Comparison of ENCODE assay signal across 20 cellular contexts in the genomic region with DNA sequence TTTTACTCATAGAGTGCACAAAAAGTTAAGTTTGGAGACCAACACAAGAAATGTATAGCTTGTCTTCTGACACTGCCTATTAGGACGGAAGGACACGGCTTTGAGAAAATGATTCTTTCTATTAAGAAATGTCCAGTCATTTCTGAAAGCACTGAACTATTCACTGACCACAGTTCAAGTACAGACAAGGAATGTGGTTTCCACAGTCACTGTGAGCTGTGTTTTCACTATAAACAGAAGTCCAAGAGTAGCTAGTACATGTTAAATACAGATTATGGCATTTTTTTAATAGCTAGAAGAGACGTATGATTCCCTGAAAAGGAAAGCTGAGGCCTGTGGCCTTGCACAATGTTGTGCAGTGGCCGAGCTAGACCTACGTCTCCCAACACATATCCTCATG.
DNase-seq lines count a peak whose midpoint lies in the region; ATAC-seq and TF ChIP-seq lines count a peak whose summit lies in the region.
"Had no signal": no experiment of that assay in that cellular context is flagged by ENCODE, and none has a peak within 500 bp of the region (broad histone marks: within the 10 kb centered on the region; RNA-seq: fewer than 3 reads in every experiment).

No MANE protein-coding gene starts in this region.

- no peak for TF ChIP-seq POLR2A in gastroesophageal sphincter (IDR thresholded peaks at IDR 0.05)

- DNase-seq in GM13976 (ENCODE audit: low spot score) (peak; percentile 14), M059J (ENCODE audit: low read depth) (peak; percentile 25), AML-193 (lab: John Stamatoyannopoulos, UW) (no peak), DMS153 treated with DMSO at 0.1 percent for 48 hours (lab: John Stamatoyannopoulos, UW; ENCODE audit: unreplicated experiment) (no peak)
- DNase-seq in effector memory CD4-positive, alpha-beta T cell, result no peak
- no peak for DNase-seq in effector CD8-positive, alpha-beta T cell (lab: John Stamatoyannopoulos, UW)
- DNase-seq: ACHN; activated CD4-positive, alpha-beta T cell treated with anti-CD3 and anti-CD28 coated beads for 1 hour; activated naive CD4-positive, alpha-beta T cell treated with anti-CD3 and anti-CD28 coated beads, Interleukin-2, amount 50 U/mL, for 16 hours; CD4-positive, CD25-positive, alpha-beta regulatory T cell; DMS79; effector memory CD8-positive, alpha-beta T cell; left colon; NCI-H1694; ovary; stimulated activated CD4-positive, alpha-beta T cell treated with anti-CD3 and anti-CD28 coated beads, Interleukin-4, amount 100 ng/mL, for 1 hour; stimulated activated CD8-positive, alpha-beta memory T cell treated with anti-CD3 and anti-CD28 coated beads, Interleukin-4, amount 100 ng/mL, for 48 hours had no signal

- no peak overlapping the region for H3K4me3 ChIP-seq in gastroesophageal sphincter
- no peak overlapping the region for H3K4me3 ChIP-seq in effector memory CD4-positive, alpha-beta T cell (ENCODE audit: insufficient read depth, low read depth, low read length, poor library complexity, severe bottlenecking)
- H3K4me3 ChIP-seq: ovary, SJSA1 had no signal

- no peaks in the 10 kb centered on the region for H3K9me3 ChIP-seq in gastroesophageal sphincter
- H3K9me3 ChIP-seq in effector memory CD4-positive, alpha-beta T cell (ENCODE audit: control insufficient read depth, low read length), result no peaks in the 10 kb centered on the region
- H3K9me3 ChIP-seq: ovary, SJSA1 had no signal

- no peaks in the 10 kb centered on the region for H3K27me3 ChIP-seq in gastroesophageal sphincter
- no peaks in the 10 kb centered on the region for H3K27me3 ChIP-seq in effector memory CD4-positive, alpha-beta T cell (replicated peaks; ENCODE audit: control insufficient read depth, insufficient read depth, low read length, poor library complexity, severe bottlenecking)
- H3K27me3 ChIP-seq: ovary, SJSA1 had no signal

- ATAC-seq in GM21786 (IDR thresholded peaks at IDR 0.05; ENCODE audit: unreplicated experiment), result peak; percentile 70
- peak; percentile 90 for ATAC-seq in gastroesophageal sphincter
- ATAC-seq: effector memory CD8-positive, alpha-beta T cell; left colon had no signal

- no peak for TF ChIP-seq EP300 in gastroesophageal sphincter (IDR thresholded peaks at IDR 0.05)

- H3K4me1 ChIP-seq in gastroesophageal sphincter, result peaks cover 0 to 21% (median 0%) of the 10 kb centered on the region in 3 donors
- H3K4me1 ChIP-seq in effector memory CD4-positive, alpha-beta T cell (ENCODE audit: control insufficient read depth, insufficient read depth, low read length, poor library complexity, severe bottlenecking), result no peaks in the 10 kb centered on the region
- H3K4me1 ChIP-seq: SJSA1 had no signal

- peak overlapping the region; percentile 22 to 80 (median 74) for H3K27ac ChIP-seq in gastroesophageal sphincter
- H3K27ac ChIP-seq in effector memory CD4-positive, alpha-beta T cell (ENCODE audit: insufficient read depth, low read length, poor library complexity, severe bottlenecking), result no peak overlapping the region
- H3K27ac ChIP-seq: ovary, SJSA1 had no signal

- H3K36me3 ChIP-seq in gastroesophageal sphincter, result no peaks in the 10 kb centered on the region
- H3K36me3 ChIP-seq in effector memory CD4-positive, alpha-beta T cell (ENCODE audit: control insufficient read depth, insufficient read depth, low read length), result no peaks in the 10 kb centered on the region
- H3K36me3 ChIP-seq: ovary, SJSA1 had no signal

- 38 to 69% methylated on average over 5 of the region's 5 CpGs for WGBS in gastroesophageal sphincter (ENCODE audit: low coverage in 1 of 2), 2 donors

- in situ Hi-C loops in GM13976 (cut with MboI; ENCODE audit: low sequenced_read_pairs, unreplicated experiment), result no loop called here

- TF ChIP-seq CTCF in GM13976 (IDR thresholded peaks at IDR 0.05; ENCODE audit: borderline replicate concordance, control extremely low read depth, extremely low read depth, insufficient read depth, missing control alignments) (no peak), gastroesophageal sphincter (IDR thresholded peaks at IDR 0.05) (no peak)

Comparison
In these comparisons a context has a peak if more than half of its experiments do, and no peak if none do; other contexts are left out.
1. DNase-seq: peak in GM13976 (single experiment) and M059J (single experiment); none in AML-193 (0 of 2), effector memory CD4-positive, alpha-beta T cell (0 of 3), effector CD8-positive, alpha-beta T cell (single experiment) and DMS153 treated with DMSO at 0.1 percent for 48 hours (single experiment).